Comparison of ENCODE assay signal across 14 cellular contexts in genomic region chr14:61076531-61076930, GRCh38.
DNase-seq lines count a peak whose midpoint lies in the region; ATAC-seq and TF ChIP-seq lines count a peak whose summit lies in the region.
"Had no signal": no experiment of that assay in that cellular context is flagged by ENCODE, and none has a peak within 500 bp of the region (broad histone marks: within the 10 kb centered on the region; RNA-seq: fewer than 3 reads in every experiment).

No MANE protein-coding gene starts in this region.

- H3K4me3 ChIP-seq in SK-N-MC, result no peak overlapping the region
- H3K4me3 ChIP-seq in sigmoid colon, result no peak overlapping the region
- H3K4me3 ChIP-seq: HAP-1, heart left ventricle, upper lobe of left lung had no signal

- DNase-seq in DMS153 treated with DMSO at 0.1 percent for 48 hours (lab: John Stamatoyannopoulos, UW; ENCODE audit: unreplicated experiment), result peak; percentile 30
- DNase-seq in NCI-H1092 (lab: John Stamatoyannopoulos, UW), result peak; percentile 85
- DNase-seq in SK-N-MC (ENCODE audit: low read depth, low spot score), result no peak
- DNase-seq in fibroblast of the conjunctiva (ENCODE audit: low read depth), result peak; percentile 69
- DNase-seq in omental fat pad (ENCODE audit: low spot score), result no peak
- no peak for DNase-seq in iPS-NIHi11 (ENCODE audit: low spot score)
- DNase-seq in sigmoid colon, result no peak
- DNase-seq: activated CD4-positive, alpha-beta T cell treated with anti-CD3 and anti-CD28 coated beads for 48 hours; DMS 273 treated with DMSO at 0.1 percent for 48 hours; heart left ventricle; NCI-H524; upper lobe of left lung had no signal

- TF ChIP-seq CTCF in omental fat pad (IDR thresholded peaks at IDR 0.05) (no peak), sigmoid colon (IDR thresholded peaks at IDR 0.05) (no peak)

- H3K9me3 ChIP-seq in SK-N-MC (ENCODE audit: low read depth, low read length), result no peaks in the 10 kb centered on the region
- no peaks in the 10 kb centered on the region for H3K9me3 ChIP-seq in sigmoid colon
- H3K9me3 ChIP-seq: HAP-1, heart left ventricle, upper lobe of left lung had no signal

- no peaks in the 10 kb centered on the region for H3K36me3 ChIP-seq in SK-N-MC (ENCODE audit: insufficient read depth, low read length)
- H3K36me3 ChIP-seq in sigmoid colon, result no peaks in the 10 kb centered on the region
- H3K36me3 ChIP-seq: HAP-1, upper lobe of left lung had no signal

- ATAC-seq in omental fat pad (ENCODE audit: low FRiP score) (no peak), GM19035 (IDR thresholded peaks at IDR 0.05; ENCODE audit: unreplicated experiment) (no peak)

- TF ChIP-seq POLR2A in sigmoid colon (IDR thresholded peaks at IDR 0.05), result no peak

- no peaks in the 10 kb centered on the region for H3K27me3 ChIP-seq in sigmoid colon
- H3K27me3 ChIP-seq: heart left ventricle, upper lobe of left lung had no signal

- intact Hi-C loops in sigmoid colon (cut with DNase I), result no loop called here

- TF ChIP-seq EP300 in sigmoid colon (IDR thresholded peaks at IDR 0.05), result no peak

- H3K9ac ChIP-seq in SK-N-MC (ENCODE audit: insufficient read length), result no peak overlapping the region

- peak overlapping the region; percentile 60; the same call in 1 of the 2 replicates for H3K27ac ChIP-seq in SK-N-MC
- no peak overlapping the region for H3K27ac ChIP-seq in sigmoid colon
- H3K27ac ChIP-seq: upper lobe of left lung had no signal

- no peaks in the 10 kb centered on the region for H3K4me1 ChIP-seq in sigmoid colon
- H3K4me1 ChIP-seq: upper lobe of left lung had no signal

- 78 to 84% methylated on average over 2 of the region's 2 CpGs for WGBS in sigmoid colon, 2 donors

Comparison
In these comparisons a context has a peak if more than half of its experiments do, and no peak if none do; other contexts are left out.
1. DNase-seq: peak in DMS153 treated with DMSO at 0.1 percent for 48 hours (single experiment), NCI-H1092 (single experiment) and fibroblast of the conjunctiva (single experiment); none in SK-N-MC (single experiment), omental fat pad (single experiment), iPS-NIHi11 (single experiment) and sigmoid colon (single experiment).